6 cellular contexts compared by ENCODE assay signal in genomic region chr2:196492946-196493345, GRCh38.
"Had no signal": no experiment of that assay in that cellular context is flagged by ENCODE, and none has a peak within 500 bp of the region (broad histone marks: within the 10 kb centered on the region; RNA-seq: fewer than 3 reads in every experiment).

No MANE protein-coding gene starts in this region.

- FAIRE-seq: HepG2, HTR-8/SVneo, K562 had no signal

- H3K27ac ChIP-seq: HL-60 had no signal

- DNase-seq: IMR-90, KBM-7 had no signal

- H3K4me3 ChIP-seq: K562 had no signal
